ENCODE assay signal across 10 cellular contexts in genomic region chr20:41133709-41134361, GRCh38. TPM values are rescaled to one million over a fixed set of nuclear protein-coding genes. Genes with fewer than 3 reads are reported as not detected.
DNase-seq lines count a peak whose midpoint lies in the region; ATAC-seq and TF ChIP-seq lines count a peak whose summit lies in the region.
"Had no signal": no experiment of that assay in that cellular context is flagged by ENCODE, and none has a peak within 500 bp of the region (broad histone marks: within the 10 kb centered on the region; RNA-seq: fewer than 3 reads in every experiment).

No MANE protein-coding gene starts in this region.

- peaks cover 19 to 44% (median 34%) of the 10 kb centered on the region in 4 donors for H3K4me1 Mint-ChIP-seq in CD4-positive, alpha-beta memory T cell

- peak; percentile 48 for ATAC-seq in GM21786 (IDR thresholded peaks at IDR 0.05; ENCODE audit: unreplicated experiment)
- no peak for ATAC-seq in left colon

- DNase-seq in CD4-positive, alpha-beta memory T cell = peak in 4 of 5 donors; percentile 39 to 80 (median 58)
- DNase-seq in SW480 (ENCODE audit: low spot score) (peak; percentile 86), colonic mucosa (peak; percentile 15), left colon (no peak), NCI-H1436 treated with DMSO at 0.1 percent for 48 hours (lab: John Stamatoyannopoulos, UW) (no peak), OCI-M2 (lab: John Stamatoyannopoulos, UW; ENCODE audit: unreplicated experiment) (no peak), MV-4-11 (lab: John Stamatoyannopoulos, UW) (no peak)

- H3K27ac ChIP-seq in CD4-positive, alpha-beta memory T cell (ENCODE audit: low read depth, low read length) = peak overlapping the region; percentile 16
- H3K27ac ChIP-seq in colonic mucosa = no peak overlapping the region
- H3K27ac ChIP-seq: BLaER1 treated with 17β-estradiol and CSF1 and Interleukin-3, amounts not matched to agents 10 nM and 100 nM; SK-N-MC had no signal

- peaks cover 36% of the 10 kb centered on the region for H3K4me1 ChIP-seq in CD4-positive, alpha-beta memory T cell (ENCODE audit: insufficient read depth, low read length)
- H3K4me1 ChIP-seq in colonic mucosa = no peaks in the 10 kb centered on the region

- intact Hi-C loops in CD4-positive, alpha-beta memory T cell (cut with micrococcal nuclease) = no loop called here
- intact Hi-C loops in colonic mucosa (cut with DNase I) (no loop called here), left colon (cut with DNase I, micrococcal nuclease) (no loop called here)

- H3K27me3 ChIP-seq in CD4-positive, alpha-beta memory T cell (ENCODE audit: insufficient read depth, low read length) = no peaks in the 10 kb centered on the region
- H3K27me3 ChIP-seq in colonic mucosa = no peaks in the 10 kb centered on the region
- H3K27me3 ChIP-seq: BLaER1 treated with 17β-estradiol and CSF1 and Interleukin-3, amounts not matched to agents 10 nM and 100 nM had no signal

- H3K27ac Mint-ChIP-seq in CD4-positive, alpha-beta memory T cell = peak overlapping the region; percentile 52 to 92 (median 77)

- H3K9me3 Mint-ChIP-seq in CD4-positive, alpha-beta memory T cell = no peaks in the 10 kb centered on the region

- no peaks in the 10 kb centered on the region for H3K36me3 ChIP-seq in CD4-positive, alpha-beta memory T cell (ENCODE audit: insufficient read depth, low read length)
- H3K36me3 ChIP-seq in colonic mucosa = no peaks in the 10 kb centered on the region

- H3K4me3 ChIP-seq in CD4-positive, alpha-beta memory T cell (ENCODE audit: low read length in 2 of 2) = no peak overlapping the region
- H3K4me3 ChIP-seq in colonic mucosa = no peak overlapping the region
- H3K4me3 ChIP-seq: BLaER1 treated with 17β-estradiol and CSF1 and Interleukin-3, amounts not matched to agents 10 nM and 100 nM; SK-N-MC had no signal

- no peak overlapping the region for H3K9ac ChIP-seq in colonic mucosa (ENCODE audit: low read depth in 2 of 2, low read length in 2 of 2)
- H3K9ac ChIP-seq: BLaER1 treated with 17β-estradiol and CSF1 and Interleukin-3, amounts not matched to agents 10 nM and 100 nM had no signal

- CTCF ChIA-PET in CD4-positive, alpha-beta memory T cell (lab: Charles Lee; ENCODE audit: partially characterized antibody) = interaction anchor here (0.8 to 9.9 kb wide), 29 partner anchors 8 to 560 kb away, joined by 3 to 201 read pairs (median 5); partner anchors contain the start of genes LPIN3 and ZHX3

- POLR2A ChIA-PET in CD4-positive, alpha-beta memory T cell (lab: Charles Lee; ENCODE audit: partially characterized antibody) = interaction anchor here (1.3 to 16.2 kb wide), 2 partner anchors 9 to 20 kb away, joined by 5 to 753 read pairs; no protein-coding TSS in a partner anchor

- no peaks in the 10 kb centered on the region for H3K9me3 ChIP-seq in CD4-positive, alpha-beta memory T cell (ENCODE audit: control insufficient read depth in 1 of 2, low read length in 2 of 2)
- H3K9me3 ChIP-seq in colonic mucosa = no peaks in the 10 kb centered on the region
- H3K9me3 ChIP-seq: BLaER1 treated with 17β-estradiol and CSF1 and Interleukin-3, amounts not matched to agents 10 nM and 100 nM had no signal

- H3K27me3 Mint-ChIP-seq in CD4-positive, alpha-beta memory T cell = no peaks in the 10 kb centered on the region

- H3K36me3 Mint-ChIP-seq in CD4-positive, alpha-beta memory T cell = peaks cover 0 to 9% of the 10 kb centered on the region in 2 donors

- TF ChIP-seq CTCF in colonic mucosa (IDR thresholded peaks at IDR 0.05) = no peak

- peak overlapping the region in 2 of 8 donors; percentile 14 to 30 for H3K4me3 Mint-ChIP-seq in CD4-positive, alpha-beta memory T cell

RNA-seq across cellular contexts. Expression of gene PLCG1, which starts 3.5 kb away (rescaled TPM):
- total RNA-seq in CD4-positive, alpha-beta memory T cell = 100 to 1,000 TPM; 319 to 320 TPM
- polyA plus RNA-seq in CD4-positive, alpha-beta memory T cell = 10 to 100 TPM; 22.8 to 68.7 TPM
- total RNA-seq in colonic mucosa (10 to 100 TPM; 57.3 to 67.4 TPM), left colon (10 to 100 TPM; 58.0 to 74.7 TPM)

Comparison
In these comparisons a context has a peak if more than half of its experiments do, and no peak if none do; other contexts are left out.
1. DNase-seq: peak in CD4-positive, alpha-beta memory T cell (4 of 5), SW480 (single experiment) and colonic mucosa (single experiment); none in left colon (0 of 2), NCI-H1436 treated with DMSO at 0.1 percent for 48 hours (single experiment), OCI-M2 (single experiment) and MV-4-11 (single experiment).
2. RNA of gene PLCG1, which starts 3.5 kb away (total RNA-seq): 319 to 320 TPM in CD4-positive, alpha-beta memory T cell; 58.0 to 74.7 TPM in left colon and 57.3 to 67.4 TPM in colonic mucosa; every median in the first group is over 4 times any median in the second.